ENCODE assay signal across 12 cellular contexts in genomic region chr2:63058149-63058741, GRCh38. TPM values are rescaled to one million over a fixed set of nuclear protein-coding genes. Genes with fewer than 3 reads are reported as not detected.
DNase-seq lines count a peak whose midpoint lies in the region; ATAC-seq and TF ChIP-seq lines count a peak whose summit lies in the region.
"Had no signal": no experiment of that assay in that cellular context is flagged by ENCODE, and none has a peak within 500 bp of the region (broad histone marks: within the 10 kb centered on the region; RNA-seq: fewer than 3 reads in every experiment).

No MANE protein-coding gene starts in this region.

- DNase-seq in GM23338 (ENCODE audit: low spot score) (peak; percentile 84), naive B cell (peak; percentile 17), colonic mucosa (no peak), esophagus squamous epithelium (lab: John Stamatoyannopoulos, UW) (no peak), GM19238 (ENCODE audit: insufficient read length, low spot score) (no peak)
- no peak for DNase-seq in central memory CD8-positive, alpha-beta T cell (ENCODE audit: low spot score in 2 of 2)
- DNase-seq: substantia nigra had no signal

- 10 to 17% methylated on average over 12 to 18 of the region's 18 CpGs for WGBS in esophagus squamous epithelium, 2 donors

- H3K4me1 ChIP-seq in ACC112 (ENCODE audit: control insufficient read depth, insufficient read depth, low read length, unreplicated experiment): peaks cover 5% of the 10 kb centered on the region
- peaks cover 53% of the 10 kb centered on the region for H3K4me1 ChIP-seq in GM23338 (ENCODE audit: insufficient read depth)
- peaks cover 25% of the 10 kb centered on the region for H3K4me1 ChIP-seq in colonic mucosa
- peaks cover 28 to 72% (median 46%) of the 10 kb centered on the region in 3 donors for H3K4me1 ChIP-seq in esophagus squamous epithelium

- H3K4me1 Mint-ChIP-seq in GM23338: peaks cover 56% of the 10 kb centered on the region
- peaks cover 44% of the 10 kb centered on the region for H3K4me1 Mint-ChIP-seq in central memory CD8-positive, alpha-beta T cell
- H3K4me1 Mint-ChIP-seq in naive B cell: peaks cover 53 to 60% (median 58%) of the 10 kb centered on the region in 3 donors

- H3K36me3 Mint-ChIP-seq in GM23338 (ENCODE audit: low read depth) (peaks cover 9% of the 10 kb centered on the region; the same call in 2 of the 3 replicates), naive B cell (peaks cover 15 to 21% of the 10 kb centered on the region in 2 donors)
- H3K36me3 Mint-ChIP-seq in central memory CD8-positive, alpha-beta T cell (ENCODE audit: insufficient read depth): peaks cover 2% of the 10 kb centered on the region

- peaks cover 11% of the 10 kb centered on the region; the same call in 2 of the 3 replicates for H3K9me3 Mint-ChIP-seq in GM23338
- no peaks in the 10 kb centered on the region for H3K9me3 Mint-ChIP-seq in central memory CD8-positive, alpha-beta T cell
- peaks cover 0 to 42% (median 17%) of the 10 kb centered on the region in 7 donors for H3K9me3 Mint-ChIP-seq in naive B cell

- intact Hi-C loops in colonic mucosa (cut with DNase I) (no loop called here), esophagus squamous epithelium (cut with DNase I) (no loop called here)

- TF ChIP-seq CTCF in GM23338 (conservative IDR thresholded peaks at IDR 0.05; ENCODE audit: low read depth in 2 of 2) (no peak), colonic mucosa (IDR thresholded peaks at IDR 0.05) (no peak), esophagus squamous epithelium (IDR thresholded peaks at IDR 0.05) (no peak)

- H3K9me3 ChIP-seq in colonic mucosa (no peaks in the 10 kb centered on the region), esophagus squamous epithelium (no peaks in the 10 kb centered on the region)
- H3K9me3 ChIP-seq: ovary had no signal

- TF ChIP-seq POLR2A in esophagus squamous epithelium (IDR thresholded peaks at IDR 0.05): no peak

- ATAC-seq in GM23338 (peak; percentile 4), naive B cell (ENCODE audit: low read depth in 2 of 2) (no peak), HG02938 (IDR thresholded peaks at IDR 0.05; ENCODE audit: unreplicated experiment) (no peak)
- ATAC-seq in central memory CD8-positive, alpha-beta T cell (replicated peaks; ENCODE audit: extremely low read depth, poor library complexity, severe bottlenecking): no peak

- peaks cover 11% of the 10 kb centered on the region for H4K20me1 ChIP-seq in GM23338 (replicated peaks; ENCODE audit: insufficient read depth)

- H3K36me3 ChIP-seq in ACC112 (ENCODE audit: insufficient read depth, low read length): no peaks in the 10 kb centered on the region
- no peaks in the 10 kb centered on the region for H3K36me3 ChIP-seq in GM23338 (ENCODE audit: insufficient read depth)
- H3K36me3 ChIP-seq in colonic mucosa: no peaks in the 10 kb centered on the region
- no peaks in the 10 kb centered on the region for H3K36me3 ChIP-seq in esophagus squamous epithelium
- H3K36me3 ChIP-seq: ovary had no signal

- peaks cover 96% of the 10 kb centered on the region for H3K27me3 ChIP-seq in ACC112 (ENCODE audit: insufficient read depth, low read length)
- peaks cover 100% of the 10 kb centered on the region for H3K27me3 ChIP-seq in GM23338 (ENCODE audit: insufficient read depth)
- peaks cover 93% of the 10 kb centered on the region for H3K27me3 ChIP-seq in colonic mucosa
- H3K27me3 ChIP-seq in esophagus squamous epithelium: peaks cover 21 to 100% (median 57%) of the 10 kb centered on the region in 4 donors

- H3K79me2 ChIP-seq in ACC112 (ENCODE audit: control insufficient read depth, insufficient read depth, low read length, unreplicated experiment) (no peaks in the 10 kb centered on the region), GM23338 (replicated peaks; ENCODE audit: insufficient read depth) (no peaks in the 10 kb centered on the region)

- H3K27ac ChIP-seq in ACC112 (ENCODE audit: low read depth, low read length) (no peak overlapping the region), GM23338 (ENCODE audit: low read depth) (no peak overlapping the region), colonic mucosa (no peak overlapping the region), esophagus squamous epithelium (no peak overlapping the region)
- H3K27ac ChIP-seq: KMS-11, ovary had no signal

- H2AFZ ChIP-seq in ACC112 (ENCODE audit: low read length, unreplicated experiment) (no peak overlapping the region), GM23338 (peak overlapping the region; percentile 86)

- H3K9ac ChIP-seq in colonic mucosa (ENCODE audit: low read depth in 2 of 2, low read length in 2 of 2): no peak overlapping the region
- H3K9ac ChIP-seq: KMS-11 had no signal

- H3K27me3 Mint-ChIP-seq in GM23338 (ENCODE audit: insufficient read depth, low read depth, poor library complexity): peaks cover 90% of the 10 kb centered on the region
- H3K27me3 Mint-ChIP-seq in central memory CD8-positive, alpha-beta T cell: peaks cover 91% of the 10 kb centered on the region
- peaks cover 72 to 78% (median 76%) of the 10 kb centered on the region in 3 donors for H3K27me3 Mint-ChIP-seq in naive B cell

- H3K4me3 Mint-ChIP-seq in GM23338 (peak overlapping the region; percentile 70), naive B cell (peak overlapping the region; percentile 73 to 89 (median 86))
- peak overlapping the region; percentile 29 for H3K4me3 Mint-ChIP-seq in central memory CD8-positive, alpha-beta T cell

- H3K27ac Mint-ChIP-seq in GM23338 (no peak overlapping the region), naive B cell (peak overlapping the region in 4 of 6 donors; percentile 6 to 88 (median 54))
- H3K27ac Mint-ChIP-seq in central memory CD8-positive, alpha-beta T cell (ENCODE audit: low read depth): no peak overlapping the region

- peaks cover 34% of the 10 kb centered on the region for H3F3A ChIP-seq in GM23338 (replicated peaks; ENCODE audit: low read depth)

- peak overlapping the region; percentile 96 for H3K4me2 ChIP-seq in GM23338
- H3K4me2 ChIP-seq: KMS-11 had no signal

- no peaks in the 10 kb centered on the region for H3K9me2 ChIP-seq in GM23338 (ENCODE audit: insufficient read depth)

- H3K4me3 ChIP-seq in ACC112 (ENCODE audit: low read depth, low read length) (peak overlapping the region; percentile 69), GM23338 (peak overlapping the region; percentile 89), colonic mucosa (no peak overlapping the region), esophagus squamous epithelium (peak overlapping the region in 2 of 4 donors; percentile 32 to 49)
- H3K4me3 ChIP-seq: ovary had no signal

TF ChIP-seq in GM23338, 12 proteins besides CTCF, POLR2A, EP300 and RAD21:
- TF ChIP-seq NANOG (IDR thresholded peaks at IDR 0.05; ENCODE audit: borderline replicate concordance) (no peak), REST (IDR thresholded peaks at IDR 0.05; ENCODE audit: unreplicated experiment) (peak; percentile 26)

RNA-seq across cellular contexts. Expression of gene OTX1, which starts 7.6 kb away (rescaled TPM):
- 0.74 and 1.3 TPM in 2 replicates for total RNA-seq in GM23338 (2014; rRNA removed; shearing (Covaris generic))
- 1.1 and 2.2 TPM in 2 replicates for polyA plus RNA-seq in GM23338 (2016; fragmentation: Nextera tagmentation; extraction: Ambion mirVana)
- polyA plus RNA-seq in naive B cell (ENCODE audit: low read depth in 6 of 6): not detected
- total RNA-seq in colonic mucosa: not detected
- 1 to 10 TPM in 1 of 4 donors, under 1 TPM in 1, not detected in 2; 0.85 to 2.6 TPM for total RNA-seq in esophagus squamous epithelium
- total RNA-seq: T-helper 2 cell treated with Interferon-gamma antibody and Interleukin-4, amounts not matched to agents 100 ng/mL and 5 ng/mL, for 36 hours had no signal

Comparison
In these comparisons a context has a peak if more than half of its experiments do, and no peak if none do; other contexts are left out.
1. DNase-seq: peak in GM23338 (single experiment) and naive B cell (single experiment); none in central memory CD8-positive, alpha-beta T cell (0 of 2), colonic mucosa (single experiment), esophagus squamous epithelium (single experiment) and GM19238 (single experiment).
2. H3K27ac Mint-ChIP-seq: peak in naive B cell (4 of 6); none in GM23338 (single experiment) and central memory CD8-positive, alpha-beta T cell (single experiment).
3. H3K4me3 Mint-ChIP-seq: peak in every context shown above with its lines; median percentile 86 in naive B cell; 70 in GM23338; 29 in central memory CD8-positive, alpha-beta T cell.